Comparison of ENCODE assay signal across 8 cellular contexts in genomic region chr14:93115920-93116675, GRCh38. TPM values are rescaled to one million over a fixed set of nuclear protein-coding genes. Genes with fewer than 3 reads are reported as not detected.
DNase-seq lines count a peak whose midpoint lies in the region; ATAC-seq and TF ChIP-seq lines count a peak whose summit lies in the region.

Gene ITPK1, minus strand, starts transcription at chr14:93115925. Its CDS starts 762 bp downstream, at chr14:93115163.

- H3K9ac ChIP-seq in fibroblast of lung (ENCODE audit: insufficient read depth, low read length) (peak within 1 kb of the TSS; percentile 73), subcutaneous abdominal adipose tissue (ENCODE audit: low read length in 5 of 5) (peak within 1 kb of the TSS; percentile 63 to 92 (median 83))

- H3K9me3 ChIP-seq in fibroblast of lung (ENCODE audit: control insufficient read depth, insufficient read depth, low read depth, low read length) (no peaks in the 10 kb centered on the region), subcutaneous abdominal adipose tissue (ENCODE audit: control insufficient read depth in 5 of 5, low read length in 5 of 5) (no peaks in the 10 kb centered on the region)

- H3K4me3 ChIP-seq in ACC112 (ENCODE audit: low read depth, low read length) (peak within 1 kb of the TSS; percentile 93), fibroblast of lung (replicated peaks in 1 of 4; ENCODE audit: control extremely low read depth in 1 of 4, insufficient read depth in 1 of 4, low read depth in 3 of 4, low read length in 4 of 4) (peak within 1 kb of the TSS; percentile 67 to 75 (median 72)), subcutaneous abdominal adipose tissue (ENCODE audit: low read depth in 1 of 5, low read length in 5 of 5) (peak within 1 kb of the TSS; percentile 36 to 85 (median 80))

- no peaks in the 10 kb centered on the region for H3K9me3 Mint-ChIP-seq in naive thymus-derived CD8-positive, alpha-beta T cell

- H3K4me2 ChIP-seq in fibroblast of lung (ENCODE audit: extremely low read depth, insufficient read depth, low read length): peak within 1 kb of the TSS; percentile 87

- H2AFZ ChIP-seq in ACC112 (ENCODE audit: low read length, unreplicated experiment) (peak within 1 kb of the TSS; percentile 94), fibroblast of lung (ENCODE audit: low read length) (peak within 1 kb of the TSS; percentile 71)

- H4K20me1 ChIP-seq in fibroblast of lung (ENCODE audit: control insufficient read depth, extremely low read depth, insufficient read depth, low read length): no peaks in the 10 kb centered on the region

- H3K4me1 Mint-ChIP-seq in naive thymus-derived CD8-positive, alpha-beta T cell: peaks cover 14 to 41% (median 33%) of the 10 kb centered on the region in 4 donors

- no peaks in the 10 kb centered on the region for H3K36me3 Mint-ChIP-seq in naive thymus-derived CD8-positive, alpha-beta T cell

- POLR2A ChIA-PET in naive thymus-derived CD8-positive, alpha-beta T cell (lab: Charles Lee): interaction anchor here (1.0 to 3.8 kb wide), 7 partner anchors 12 to 219 kb away, joined by 3 to 50 read pairs (median 14); partner anchors contain the start of genes LYSET and MOAP1

- H3K79me2 ChIP-seq in ACC112 (ENCODE audit: control insufficient read depth, insufficient read depth, low read length, unreplicated experiment) (peaks cover 9% of the 10 kb centered on the region), fibroblast of lung (ENCODE audit: control insufficient read depth, insufficient read depth, low read length) (no peaks in the 10 kb centered on the region)

- peak within 1 kb of the TSS in 9 of 10 donors; percentile 24 to 95 (median 81) for H3K27ac Mint-ChIP-seq in naive thymus-derived CD8-positive, alpha-beta T cell

- peak; percentile 6 to 8 for TF ChIP-seq CTCF in fibroblast of lung (conservative IDR thresholded peaks at IDR 0.05 in 1 of 2, IDR thresholded peaks at IDR 0.05 in 1 of 2; ENCODE audit: low read depth in 1 of 2, low read length in 2 of 2)

- H3K36me3 ChIP-seq in ACC112 (ENCODE audit: insufficient read depth, low read length): no peaks in the 10 kb centered on the region
- no peaks in the 10 kb centered on the region for H3K36me3 ChIP-seq in fibroblast of lung (ENCODE audit: control insufficient read depth, insufficient read depth, low read length)
- H3K36me3 ChIP-seq in subcutaneous abdominal adipose tissue (ENCODE audit: control insufficient read depth in 5 of 5, insufficient read depth in 5 of 5, low read length in 5 of 5): no peaks in the 10 kb centered on the region

- TF ChIP-seq POLR2A in GM18505 (IDR thresholded peaks at IDR 0.05; ENCODE audit: borderline replicate concordance, extremely low read depth, insufficient read depth, insufficient read length): no peak

- peak within 1 kb of the TSS; percentile 61 for H3K27ac ChIP-seq in ACC112 (ENCODE audit: low read depth, low read length)
- peak within 1 kb of the TSS; percentile 47 for H3K27ac ChIP-seq in fibroblast of lung (ENCODE audit: insufficient read depth, low read length)
- H3K27ac ChIP-seq in subcutaneous abdominal adipose tissue (ENCODE audit: low read depth, low read length): peak within 1 kb of the TSS; percentile 93

- H3K4me1 ChIP-seq in ACC112 (ENCODE audit: control insufficient read depth, insufficient read depth, low read length, unreplicated experiment): peaks cover 32% of the 10 kb centered on the region
- H3K4me1 ChIP-seq in fibroblast of lung (ENCODE audit: control insufficient read depth, extremely low read depth, insufficient read depth, low read length): peaks cover 5% of the 10 kb centered on the region
- H3K4me1 ChIP-seq in subcutaneous abdominal adipose tissue (ENCODE audit: control insufficient read depth in 5 of 5, insufficient read depth in 5 of 5, low read length in 5 of 5): peaks cover 9 to 53% (median 50%) of the 10 kb centered on the region in 5 donors

- H3K27me3 ChIP-seq in ACC112 (ENCODE audit: insufficient read depth, low read length) (no peaks in the 10 kb centered on the region), fibroblast of lung (ENCODE audit: control insufficient read depth, insufficient read depth, low read length) (no peaks in the 10 kb centered on the region), subcutaneous abdominal adipose tissue (ENCODE audit: control insufficient read depth in 5 of 5, insufficient read depth in 4 of 5, low read length in 5 of 5) (no peaks in the 10 kb centered on the region)

- peak within 1 kb of the TSS; percentile 75 to 95 (median 86) for H3K4me3 Mint-ChIP-seq in naive thymus-derived CD8-positive, alpha-beta T cell

- peak; percentile 56 for ATAC-seq in GM18505 (IDR thresholded peaks at IDR 0.05; ENCODE audit: unreplicated experiment)
- ATAC-seq in HG02943 (IDR thresholded peaks at IDR 0.05; ENCODE audit: low read depth, unreplicated experiment): peak; percentile 45
- peak; percentile 55 to 56 for ATAC-seq in naive thymus-derived CD8-positive, alpha-beta T cell

- no peaks in the 10 kb centered on the region for H3K27me3 Mint-ChIP-seq in naive thymus-derived CD8-positive, alpha-beta T cell

- DNase-seq in NCI-H460 (ENCODE audit: extremely low read depth, low read depth): peak; percentile 58
- peak; percentile 70 to 75 for DNase-seq in activated T-cell treated with anti-CD3 and anti-CD28 coated beads, Interleukin-2, amount 50 U/mL, for 48 hours
- peak; percentile 38 for DNase-seq in fibroblast of lung (ENCODE audit: low read depth in 2 of 2)
- peak; percentile 23 to 73 (median 55) for DNase-seq in naive thymus-derived CD8-positive, alpha-beta T cell

RNA-seq across cellular contexts. Expression of gene ITPK1, which starts in this region (rescaled TPM):
- 183 and 194 TPM in 2 replicates for total RNA-seq in NCI-H460 (2014; rRNA removed; shearing (Covaris generic))
- polyA plus RNA-seq in NCI-H460 (2014; cell fraction: nucleus; rRNA removed): 140 and 167 TPM in 2 replicates
- 9.2 and 10.0 TPM in 2 replicates for total RNA-seq in fibroblast of lung
- 23.1 and 26.0 TPM in 2 replicates for polyA plus RNA-seq in fibroblast of lung
- polyA plus RNA-seq in fibroblast of lung (2012): 16.5 and 25.5 TPM in 2 replicates
- polyA minus RNA-seq in fibroblast of lung (ENCODE audit: low replicate concordance): 59.4 and 67.5 TPM in 2 replicates
- 10 to 100 TPM; 33.1 to 34.6 TPM for total RNA-seq in naive thymus-derived CD8-positive, alpha-beta T cell
- polyA plus RNA-seq in naive thymus-derived CD8-positive, alpha-beta T cell: 10 to 100 TPM; 25.3 to 41.1 (median 32.5) TPM

Comparison
In these comparisons a context has a peak if more than half of its experiments do, and no peak if none do; other contexts are left out.
1. Peak in every context shown above with its lines: DNase-seq, ATAC-seq, H3K4me3 ChIP-seq and H3K27ac ChIP-seq.